ENCODE assay signal across 34 cellular contexts in the genomic region with DNA sequence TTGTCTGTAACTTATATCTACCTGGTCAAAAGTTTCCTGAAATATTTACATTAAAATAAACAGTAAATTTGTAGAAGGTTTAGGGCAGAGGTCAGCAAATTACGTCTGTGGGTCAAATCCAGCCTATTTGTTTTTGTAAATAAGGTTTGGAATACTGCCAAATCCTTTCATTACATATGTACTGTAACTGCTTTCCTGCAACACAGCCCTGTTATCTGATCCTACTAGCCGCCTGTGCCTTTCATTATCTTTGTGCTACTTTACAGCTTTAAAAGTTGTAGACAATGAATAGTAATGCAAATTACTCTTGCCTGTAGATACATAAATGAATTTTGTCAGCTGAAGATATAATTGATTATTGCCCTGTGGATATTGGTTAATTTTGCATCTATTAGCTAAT.
DNase-seq lines count a peak whose midpoint lies in the region; ATAC-seq, FAIRE-seq and TF ChIP-seq lines count a peak whose summit lies in the region.
"Had no signal": no experiment of that assay in that cellular context is flagged by ENCODE, and none has a peak within 500 bp of the region (broad histone marks: within the 10 kb centered on the region; RNA-seq: fewer than 3 reads in every experiment).

No MANE protein-coding gene starts in this region.

- 0 out of 2 replicates have a peak overlapping the region, but pooled peaks have one; percentile 19 for H3K27ac Mint-ChIP-seq in GM23338
- H3K27ac Mint-ChIP-seq in activated T-cell treated with anti-CD3 and anti-CD28 coated beads, Interleukin-2, amount 50 U/mL, for 24 hours, result no peak overlapping the region
- H3K27ac Mint-ChIP-seq in stimulated activated memory B cell treated with anti-CD40 and anti-IgM and Interleukin-4, amounts not matched to agents 10 μg/mL and 1 μg/mL and 100 μg/mL, for 72 hours, result no peak overlapping the region
- H3K27ac Mint-ChIP-seq: CD4-positive, CD25-positive, alpha-beta regulatory T cell; effector memory CD8-positive, alpha-beta T cell; immature natural killer cell; nephron progenitor cell had no signal

- peaks cover 10% of the 10 kb centered on the region for H3K36me3 Mint-ChIP-seq in GM23338 (ENCODE audit: low read depth)
- no peaks in the 10 kb centered on the region for H3K36me3 Mint-ChIP-seq in activated T-cell treated with anti-CD3 and anti-CD28 coated beads, Interleukin-2, amount 50 U/mL, for 24 hours (ENCODE audit: low read depth)
- H3K36me3 Mint-ChIP-seq in stimulated activated memory B cell treated with anti-CD40 and anti-IgM and Interleukin-4, amounts not matched to agents 10 μg/mL and 1 μg/mL and 100 μg/mL, for 72 hours, result no peaks in the 10 kb centered on the region
- H3K36me3 Mint-ChIP-seq: CD4-positive, CD25-positive, alpha-beta regulatory T cell; immature natural killer cell had no signal

- H3K4me1 Mint-ChIP-seq in GM23338, result peaks cover 36% of the 10 kb centered on the region
- no peaks in the 10 kb centered on the region for H3K4me1 Mint-ChIP-seq in activated T-cell treated with anti-CD3 and anti-CD28 coated beads, Interleukin-2, amount 50 U/mL, for 24 hours (ENCODE audit: low read depth)
- H3K4me1 Mint-ChIP-seq in stimulated activated memory B cell treated with anti-CD40 and anti-IgM and Interleukin-4, amounts not matched to agents 10 μg/mL and 1 μg/mL and 100 μg/mL, for 72 hours, result no peaks in the 10 kb centered on the region
- H3K4me1 Mint-ChIP-seq: CD4-positive, CD25-positive, alpha-beta regulatory T cell; immature natural killer cell; nephron progenitor cell had no signal

- in situ Hi-C loops in K562 (cut with MboI), result no loop called here

- H3F3A ChIP-seq in GM23338 (replicated peaks; ENCODE audit: low read depth), result no peaks in the 10 kb centered on the region

- H2AFZ ChIP-seq in GM23338 (no peak overlapping the region), K562 (ENCODE audit: low read depth, low read length) (no peak overlapping the region)

- H3K79me2 ChIP-seq in GM23338 (replicated peaks; ENCODE audit: insufficient read depth) (no peaks in the 10 kb centered on the region), K562 (ENCODE audit: control insufficient read depth, insufficient read depth, low read length) (no peaks in the 10 kb centered on the region)

- no peak overlapping the region for H3K4me3 ChIP-seq in GM23338
- no peak overlapping the region for H3K4me3 ChIP-seq in K562
- H3K4me3 ChIP-seq: A549, GM12878, Peyer's patch, sigmoid colon, stomach had no signal

- no peak for TF ChIP-seq CTCF in GM23338 (conservative IDR thresholded peaks at IDR 0.05; ENCODE audit: low read depth in 2 of 2)
- TF ChIP-seq CTCF in K562 (IDR thresholded peaks at IDR 0.05 in 2 of 3, conservative IDR thresholded peaks at IDR 0.05 in 1 of 3; ENCODE audit: insufficient read depth in 2 of 3, low read depth in 1 of 3, low read length in 3 of 3), result no peak

- no peak for TF ChIP-seq POLR2A in K562 (conservative IDR thresholded peaks at IDR 0.05)

- 3% methylated on average over 2 of the region's 2 CpGs for WGBS in K562 (ENCODE audit: insufficient coverage, low coverage, missing lambda C conversion rate)

- H3K27me3 Mint-ChIP-seq in GM23338 (ENCODE audit: insufficient read depth, low read depth, poor library complexity), result peaks cover 1% of the 10 kb centered on the region
- no peaks in the 10 kb centered on the region for H3K27me3 Mint-ChIP-seq in activated T-cell treated with anti-CD3 and anti-CD28 coated beads, Interleukin-2, amount 50 U/mL, for 24 hours
- peaks cover 8% of the 10 kb centered on the region for H3K27me3 Mint-ChIP-seq in stimulated activated memory B cell treated with anti-CD40 and anti-IgM and Interleukin-4, amounts not matched to agents 10 μg/mL and 1 μg/mL and 100 μg/mL, for 72 hours
- H3K27me3 Mint-ChIP-seq: CD4-positive, CD25-positive, alpha-beta regulatory T cell; effector memory CD8-positive, alpha-beta T cell had no signal

- H3K9ac ChIP-seq in K562 (ENCODE audit: insufficient read depth in 1 of 2, low read depth in 2 of 2, low read length in 2 of 2), result no peak overlapping the region

- DNase-seq in NCI-H2029 (lab: John Stamatoyannopoulos, UW) (peak; percentile 7), NCI-H2029 treated with DMSO at 0.1 percent for 48 hours (lab: John Stamatoyannopoulos, UW) (no peak), GM23338 (ENCODE audit: low spot score) (no peak), NCI-H2107 treated with DMSO at 0.1 percent for 48 hours (lab: John Stamatoyannopoulos, UW; ENCODE audit: unreplicated experiment) (peak; percentile 35), K562 (ENCODE audit: extremely low read depth in 1 of 4, low spot score in 3 of 4) (peak in 1 of 4 experiments; percentile 5), SIG-M5 (lab: John Stamatoyannopoulos, UW) (no peak)
- no peak for DNase-seq in activated T-cell treated with anti-CD3 and anti-CD28 coated beads, Interleukin-2, amount 50 U/mL, for 24 hours
- DNase-seq: activated CD4-positive, alpha-beta T cell treated with anti-CD3 and anti-CD28 coated beads, Interleukin-2, amount 50 U/mL, for 48 hours; activated CD4-positive, CD25-positive, alpha-beta regulatory T cell; activated naive CD4-positive, alpha-beta T cell; CD4-positive, CD25-positive, alpha-beta regulatory T cell; central memory CD4-positive, alpha-beta T cell; effector memory CD8-positive, alpha-beta T cell; HCEC 1CT; immature natural killer cell; Kasumi-1; left cardiac atrium; NCI-H1436 treated with DMSO at 0.1 percent for 48 hours; NCI-H446 treated with DMSO at 0.1 percent for 48 hours; nephron progenitor cell; Peyer's patch; SHP77 treated with DMSO at 0.1 percent for 48 hours; sigmoid colon; stimulated activated CD4-positive, alpha-beta T cell treated with anti-CD3 and anti-CD28 coated beads, Interleukin-12 subunit alpha, Interleukin-12 subunit beta, amount 100 ng/mL, for 4 hours; stimulated activated CD4-positive, alpha-beta T cell treated with anti-CD3 and anti-CD28 coated beads, Interleukin-2, amount 100 ng/mL, for 48 hours; stomach; T1000 had no signal

- TF ChIP-seq EP300 in K562 (IDR thresholded peaks at IDR 0.05; ENCODE audit: low read length), result no peak

- H3K4me2 ChIP-seq in GM23338, result peak overlapping the region; percentile 35; the same call in 1 of the 2 replicates
- H3K4me2 ChIP-seq in K562 (ENCODE audit: insufficient read depth, low read length), result no peak overlapping the region
- H3K4me2 ChIP-seq: A549 had no signal

- H3K4me1 ChIP-seq in GM23338 (ENCODE audit: insufficient read depth), result peaks cover 44% of the 10 kb centered on the region
- H3K4me1 ChIP-seq in K562 (replicated peaks in 1 of 2; ENCODE audit: control insufficient read depth in 2 of 2, insufficient read depth in 2 of 2, low read length in 2 of 2), result no peaks in the 10 kb centered on the region
- H3K4me1 ChIP-seq: A549, Peyer's patch had no signal

- BruUV-seq in K562 (replicated peaks; lab: Mats Ljungman, UMichigan), result no TSS peak

- intact Hi-C loops in K562 (cut with micrococcal nuclease), result no loop called here

- H3K36me3 ChIP-seq in GM23338 (ENCODE audit: insufficient read depth) (peaks cover 7% of the 10 kb centered on the region; the same call in 1 of the 2 replicates), K562 (ENCODE audit: control insufficient read depth, insufficient read depth, low read length) (no peaks in the 10 kb centered on the region)
- H3K36me3 ChIP-seq: Peyer's patch, sigmoid colon, stomach had no signal

- no peak for TF ChIP-seq RAD21 in K562 (CRISPR knock-in tag; conservative IDR thresholded peaks at IDR 0.05 in 1 of 2, IDR thresholded peaks at IDR 0.05 in 1 of 2)

- H3K9me3 ChIP-seq in K562 (replicated peaks; ENCODE audit: control insufficient read depth, insufficient read depth, low read depth, low read length), result no peaks in the 10 kb centered on the region
- H3K9me3 ChIP-seq: A549, Peyer's patch, sigmoid colon had no signal

- ATAC-seq in GM23338 (no peak), K562 (no peak)
- no peak for ATAC-seq in stimulated activated memory B cell treated with anti-CD40 and anti-IgM and Interleukin-4, amounts not matched to agents 10 μg/mL and 1 μg/mL and 100 μg/mL, for 72 hours
- ATAC-seq: A549; effector memory CD8-positive, alpha-beta T cell; GM12878; HepG2; left cardiac atrium had no signal

- H3K27ac ChIP-seq in GM23338 (ENCODE audit: low read depth), result no peak overlapping the region
- H3K27ac ChIP-seq in K562 (ENCODE audit: extremely low read depth, low read depth, low read length), result no peak overlapping the region
- H3K27ac ChIP-seq: A549, Peyer's patch, sigmoid colon, stomach had no signal

- CTCF ChIA-PET in K562 (lab: Yijun Ruan, JAX; ENCODE audit: low intra/inter-chr PET ratio), result no interaction called here

- H3K9me3 Mint-ChIP-seq in GM23338, result peaks cover 10% of the 10 kb centered on the region; the same call in 2 of the 3 replicates
- H3K9me3 Mint-ChIP-seq in activated T-cell treated with anti-CD3 and anti-CD28 coated beads, Interleukin-2, amount 50 U/mL, for 24 hours, result no peaks in the 10 kb centered on the region
- peaks cover 4% of the 10 kb centered on the region for H3K9me3 Mint-ChIP-seq in stimulated activated memory B cell treated with anti-CD40 and anti-IgM and Interleukin-4, amounts not matched to agents 10 μg/mL and 1 μg/mL and 100 μg/mL, for 72 hours
- H3K9me3 Mint-ChIP-seq: effector memory CD8-positive, alpha-beta T cell had no signal

- peak; percentile 44 for FAIRE-seq in K562 (lab: Jason Lieb, UNC)
- FAIRE-seq: A549, D721Med, GM12878, GM19239, HepG2, urothelium cell line had no signal

- H4K20me1 ChIP-seq in GM23338 (replicated peaks; ENCODE audit: insufficient read depth), result no peaks in the 10 kb centered on the region
- no peaks in the 10 kb centered on the region; the same call in 1 of the 2 replicates for H4K20me1 ChIP-seq in K562 (replicated peaks; ENCODE audit: control insufficient read depth, insufficient read depth, low read length)

- POLR2A ChIA-PET in K562 (lab: Yijun Ruan, JAX), result interaction anchor here (0.7 kb wide), 1 partner anchor 60 kb away, joined by 3 read pairs; no protein-coding TSS in a partner anchor

- peaks cover 21% of the 10 kb centered on the region for H3K9me2 ChIP-seq in GM23338 (ENCODE audit: insufficient read depth)

- no peaks in the 10 kb centered on the region for H3K9me1 ChIP-seq in K562 (ENCODE audit: control insufficient read depth, insufficient read depth, low read length)

- H3K4me3 Mint-ChIP-seq in GM23338, result no peak overlapping the region
- H3K4me3 Mint-ChIP-seq in activated T-cell treated with anti-CD3 and anti-CD28 coated beads, Interleukin-2, amount 50 U/mL, for 24 hours, result no peak overlapping the region
- no peak overlapping the region for H3K4me3 Mint-ChIP-seq in stimulated activated memory B cell treated with anti-CD40 and anti-IgM and Interleukin-4, amounts not matched to agents 10 μg/mL and 1 μg/mL and 100 μg/mL, for 72 hours
- H3K4me3 Mint-ChIP-seq: CD4-positive, CD25-positive, alpha-beta regulatory T cell; effector memory CD8-positive, alpha-beta T cell; immature natural killer cell; nephron progenitor cell had no signal

- H3K27me3 ChIP-seq in GM23338 (ENCODE audit: insufficient read depth), result no peaks in the 10 kb centered on the region
- peaks cover 0 to 2% of the 10 kb centered on the region in 2 experiments; a peak in 2 of 5 replicates for H3K27me3 ChIP-seq in K562 (ENCODE audit: control insufficient read depth in 2 of 2, insufficient read depth in 2 of 2, low read length in 2 of 2)
- H3K27me3 ChIP-seq: Peyer's patch, sigmoid colon, stomach had no signal

TF ChIP-seq in K562, 482 proteins besides CTCF, POLR2A, EP300 and RAD21 (continues in another document):
- TF ChIP-seq SMARCE1 (IDR thresholded peaks at IDR 0.05) (no peak), NFIC (IDR thresholded peaks at IDR 0.05) (peak; percentile 74), RCOR1 (IDR thresholded peaks at IDR 0.05; ENCODE audit: borderline replicate concordance in 1 of 2, low read depth in 2 of 2, low read length in 2 of 2) (no peak)

Comparison
In these comparisons a context has a peak if more than half of its experiments do, and no peak if none do; other contexts are left out.
1. DNase-seq: peak in NCI-H2029 (single experiment) and NCI-H2107 treated with DMSO at 0.1 percent for 48 hours (single experiment); none in NCI-H2029 treated with DMSO at 0.1 percent for 48 hours (single experiment), GM23338 (single experiment), SIG-M5 (single experiment) and activated T-cell treated with anti-CD3 and anti-CD28 coated beads, Interleukin-2, amount 50 U/mL, for 24 hours (single experiment).